Comparison of ENCODE assay signal across 8 cellular contexts in genomic region chr1:67749844-67750689, GRCh38.
A peak's percentile ranks its signal among the peaks of the same experiment; 100 is the strongest.
DNase-seq lines count a peak whose midpoint lies in the region; ATAC-seq, FAIRE-seq and TF ChIP-seq lines count a peak whose summit lies in the region.

No MANE protein-coding gene starts in this region.

- no peaks in the 10 kb centered on the region for H3K36me3 Mint-ChIP-seq in glutamatergic neuron (ENCODE audit: unreplicated experiment)

- no peak for TF ChIP-seq CTCF in glutamatergic neuron (IDR thresholded peaks at IDR 0.05; ENCODE audit: partially characterized antibody, unreplicated experiment)

- 12 to 31% methylated on average over 3 to 5 of the region's 8 CpGs for WGBS in mesodermal cell (ENCODE audit: insufficient coverage in 2 of 2), 2 experiments

- ATAC-seq in GM18868 (IDR thresholded peaks at IDR 0.05; ENCODE audit: unreplicated experiment) (peak; percentile 44), HG02840 (IDR thresholded peaks at IDR 0.05; ENCODE audit: low FRiP score, unreplicated experiment) (no peak)

- H3K4me3 ChIP-seq in mesodermal cell (ENCODE audit: extremely low read depth, insufficient read depth, low read length, poor library complexity, severe bottlenecking) = no peak overlapping the region

- no peaks in the 10 kb centered on the region for H3K27me3 Mint-ChIP-seq in glutamatergic neuron (ENCODE audit: unreplicated experiment)

- H3K9me3 Mint-ChIP-seq in glutamatergic neuron (ENCODE audit: unreplicated experiment) = peaks cover 1% of the 10 kb centered on the region

- no peaks in the 10 kb centered on the region for H3K36me3 ChIP-seq in mesodermal cell (ENCODE audit: control insufficient read depth, insufficient read depth, low read length)

- H3K27ac Mint-ChIP-seq in glutamatergic neuron (ENCODE audit: unreplicated experiment) = no peak overlapping the region

- no peak overlapping the region for H3K4me3 Mint-ChIP-seq in glutamatergic neuron (ENCODE audit: unreplicated experiment)

- no peak for FAIRE-seq in frontal cortex (lab: Jason Lieb, UNC)

- DNase-seq in NCI-H1048 (lab: John Stamatoyannopoulos, UW) (peak; percentile 46), dedifferentiated amniotic fluid mesenchymal stem cell (ENCODE audit: extremely low spot score) (peak; percentile 80), glutamatergic neuron (no peak), frontal cortex (ENCODE audit: low spot score in 2 of 2) (no peak)
- no peak for DNase-seq in stimulated activated CD4-positive, alpha-beta T cell treated with anti-CD3 and anti-CD28 coated beads, Interleukin-2, amount 100 ng/mL, for 48 hours

- peaks cover 60% of the 10 kb centered on the region for H3K4me1 ChIP-seq in mesodermal cell (ENCODE audit: control insufficient read depth, insufficient read depth, low read length, poor library complexity, severe bottlenecking)

- peaks cover 10% of the 10 kb centered on the region for H3K4me1 Mint-ChIP-seq in glutamatergic neuron (ENCODE audit: low read depth, unreplicated experiment)

- H3K9me3 ChIP-seq in mesodermal cell (ENCODE audit: control insufficient read depth, low read length) = no peaks in the 10 kb centered on the region

- peak overlapping the region; percentile 76 for H3K27ac ChIP-seq in mesodermal cell (ENCODE audit: low read depth, low read length, severe bottlenecking)

Comparison
In these comparisons a context has a peak if more than half of its experiments do, and no peak if none do; other contexts are left out.
1. DNase-seq: peak in NCI-H1048 (single experiment) and dedifferentiated amniotic fluid mesenchymal stem cell (single experiment); none in glutamatergic neuron (single experiment), frontal cortex (0 of 2) and stimulated activated CD4-positive, alpha-beta T cell treated with anti-CD3 and anti-CD28 coated beads, Interleukin-2, amount 100 ng/mL, for 48 hours (0 of 2).